ENCODE assay signal across 8 cellular contexts in the genomic region with DNA sequence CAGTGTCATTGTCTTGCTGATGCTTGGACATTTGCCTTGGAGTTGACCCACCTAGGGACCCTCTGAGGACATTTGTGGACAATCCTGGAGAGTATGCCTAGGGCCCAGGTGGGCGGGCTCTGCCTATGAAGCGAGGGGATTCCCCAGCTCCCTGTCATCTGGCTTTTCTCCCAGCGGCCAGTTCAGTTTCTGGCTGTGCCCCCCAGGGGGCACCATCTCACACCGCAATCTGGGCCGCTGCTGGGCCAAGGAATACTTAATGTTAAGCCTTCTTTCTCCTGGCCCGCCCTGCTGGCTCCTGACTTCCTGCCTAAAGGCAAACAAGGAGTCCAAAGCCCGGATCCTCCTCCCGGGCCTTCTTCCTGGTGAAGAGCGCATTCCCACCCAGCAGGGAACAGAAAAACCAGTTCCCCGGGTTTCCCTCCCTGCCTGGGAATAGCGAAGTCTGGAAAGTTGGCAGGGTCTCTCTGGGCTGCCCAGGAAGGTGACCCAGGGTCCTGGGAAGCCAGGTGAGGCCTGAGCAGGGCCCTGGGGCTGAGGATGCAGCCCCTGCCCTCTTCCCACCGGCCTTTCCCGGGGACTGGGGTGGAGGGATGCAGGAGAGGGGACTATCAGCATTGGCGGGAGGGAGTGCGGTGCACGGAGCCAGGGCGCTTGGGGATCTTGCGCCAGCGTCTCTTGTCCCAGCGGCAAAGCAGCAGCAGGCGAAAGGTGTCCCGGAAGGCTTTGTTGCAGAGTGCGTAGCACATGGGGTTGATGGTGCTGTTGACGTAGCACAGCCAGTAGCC. TPM values are rescaled to one million over a fixed set of nuclear protein-coding genes. Genes with fewer than 3 reads are reported as not detected.
DNase-seq lines count a peak whose midpoint lies in the region; ATAC-seq and TF ChIP-seq lines count a peak whose summit lies in the region.

No MANE protein-coding gene starts in this region.

- no peak overlapping the region for H3K4me2 ChIP-seq in DOHH2 (ENCODE audit: low read length)

- H3K4me1 ChIP-seq in DOHH2 (ENCODE audit: control insufficient read depth, low read length), result no peaks in the 10 kb centered on the region
- no peaks in the 10 kb centered on the region for H3K4me1 ChIP-seq in adrenal gland (replicated peaks in 1 of 2)
- H3K4me1 ChIP-seq in right atrium auricular region, result peaks cover 0 to 22% of the 10 kb centered on the region in 2 donors

- in situ Hi-C loops in KBM-7 (cut with MboI; ENCODE audit: low pct_unique_long_range_greater_than_20kb, low sequenced_read_pairs), result no loop called here

- WGBS in adrenal gland, 4 donors, result 56 to 82% (median 75%) methylated on average over 6 to 24 of the region's 24 CpGs

- ATAC-seq in sciatic nerve (peak; percentile 73), GM18520 (IDR thresholded peaks at IDR 0.05; ENCODE audit: unreplicated experiment) (no peak), GM18511 (IDR thresholded peaks at IDR 0.05; ENCODE audit: unreplicated experiment) (no peak), GM18858 (IDR thresholded peaks at IDR 0.05; ENCODE audit: unreplicated experiment) (no peak)

- DNase-seq in KBM-7 (peak; percentile 50), adrenal gland (peak; percentile 36 to 78 (median 49)), right atrium auricular region (ENCODE audit: low spot score) (peak; percentile 80), sciatic nerve (ENCODE audit: low spot score) (peak; percentile 77)

- peaks cover 32% of the 10 kb centered on the region for H3K27me3 ChIP-seq in DOHH2 (ENCODE audit: control insufficient read depth, low read length)
- H3K27me3 ChIP-seq in adrenal gland, result no peaks in the 10 kb centered on the region
- no peaks in the 10 kb centered on the region for H3K27me3 ChIP-seq in right atrium auricular region

- no peaks in the 10 kb centered on the region for H3K79me2 ChIP-seq in DOHH2 (ENCODE audit: control insufficient read depth, low read length)

- no peaks in the 10 kb centered on the region for H3K9me3 ChIP-seq in DOHH2 (ENCODE audit: control insufficient read depth, insufficient read depth, low read length)
- H3K9me3 ChIP-seq in adrenal gland (replicated peaks in 1 of 3), result no peaks in the 10 kb centered on the region
- H3K9me3 ChIP-seq in right atrium auricular region, result no peaks in the 10 kb centered on the region

- H3K27ac ChIP-seq in DOHH2 (ENCODE audit: low read depth, low read length), result no peak overlapping the region
- H3K27ac ChIP-seq in adrenal gland, result peak overlapping the region in 2 of 5 donors; percentile 10 to 56
- peak overlapping the region; percentile 0 to 22 for H3K27ac ChIP-seq in right atrium auricular region

- H3K36me3 ChIP-seq in DOHH2 (ENCODE audit: control insufficient read depth, low read length) (no peaks in the 10 kb centered on the region), adrenal gland (replicated peaks in 1 of 2) (no peaks in the 10 kb centered on the region), right atrium auricular region (no peaks in the 10 kb centered on the region)

- TF ChIP-seq POLR2A in adrenal gland (IDR thresholded peaks at IDR 0.05), result no peak

- intact Hi-C loops in adrenal gland (cut with DNase I) (loop anchor here (5.0 to 10.0 kb wide), 2 partner anchors 113 to 306 kb away; no protein-coding TSS in a partner anchor), sciatic nerve (cut with DNase I) (loop anchor here (5.0 kb wide), 1 partner anchor 113 kb away; no protein-coding TSS in a partner anchor)

- H3K9me2 ChIP-seq in DOHH2 (replicated peaks; ENCODE audit: control insufficient read depth, low read length), result no peaks in the 10 kb centered on the region

- TF ChIP-seq CTCF in DOHH2 (IDR thresholded peaks at IDR 0.05; ENCODE audit: low read depth, low read length, poor library complexity, severe bottlenecking), result peak; percentile 72
- peak in 4 of 6 experiments; percentile 10 to 42 (median 39) for TF ChIP-seq CTCF in adrenal gland (IDR thresholded peaks at IDR 0.05)
- peak; percentile 40 to 69 for TF ChIP-seq CTCF in right atrium auricular region (IDR thresholded peaks at IDR 0.05)

- H3K4me3 ChIP-seq in DOHH2 (ENCODE audit: low read length) (no peak overlapping the region), adrenal gland (no peak overlapping the region), right atrium auricular region (no peak overlapping the region)

- no peaks in the 10 kb centered on the region for H4K20me1 ChIP-seq in DOHH2 (ENCODE audit: control insufficient read depth, insufficient read depth, low read depth, low read length)

- no peaks in the 10 kb centered on the region for H3F3A ChIP-seq in DOHH2 (ENCODE audit: control insufficient read depth, insufficient read depth)

RNA-seq across cellular contexts. Expression of a gene that starts 11.9 kb away (rescaled TPM):
- total RNA-seq in adrenal gland, result 1 to 10 TPM in 2 of 8 donors, under 1 TPM in 1, not detected in 5; 0.94 to 3.0 (median 2.8) TPM
- polyA plus RNA-seq in adrenal gland, result 1 to 10 TPM; 1.4 to 3.8 (median 1.8) TPM
- not detected for total RNA-seq in right atrium auricular region
- not detected for total RNA-seq in sciatic nerve

RNA-seq across cellular contexts. Expression of a gene that starts 28.6 kb away (rescaled TPM):
- total RNA-seq in adrenal gland (100 to 1,000 TPM; 103 to 398 (median 164) TPM), right atrium auricular region (10 to 100 TPM; 27.7 to 64.9 TPM), sciatic nerve (102 TPM)
- polyA plus RNA-seq in adrenal gland, result 100 to 1,000 TPM; 123 to 221 (median 155) TPM
